Comparison of ENCODE assay signal across 2 cellular contexts in genomic region chr19:33239223-33239975, GRCh38.
A peak's percentile ranks its signal among the peaks of the same experiment; 100 is the strongest.
TF ChIP-seq lines count a peak whose summit lies in the region.

No MANE protein-coding gene starts in this region.

TF ChIP-seq in HEK293, 187 proteins besides CTCF, POLR2A, EP300 and RAD21:
- TF ChIP-seq KLF9 (tag by site-specific recombination; IDR thresholded peaks at IDR 0.05; ENCODE audit: low read depth) (no peak), IKZF3 (tag by site-specific recombination; IDR thresholded peaks at IDR 0.05) (peak; percentile 25; the same call in 1 of the 2 replicates)

TF ChIP-seq in H1, 55 proteins besides CTCF, POLR2A, EP300 and RAD21:
- peak; percentile 16; the same call in 1 of the 2 replicates for TF ChIP-seq TEAD4 (IDR thresholded peaks at IDR 0.05; ENCODE audit: low read depth, low read length)
- no peak for TF ChIP-seq NRF1 (IDR thresholded peaks at IDR 0.05; ENCODE audit: low read depth, low read length)
